ENCODE assay signal across 9 cellular contexts in genomic region chr7:7765422-7765821, GRCh38. TPM values are rescaled to one million over a fixed set of nuclear protein-coding genes. Genes with fewer than 3 reads are reported as not detected.
DNase-seq lines count a peak whose midpoint lies in the region; ATAC-seq and TF ChIP-seq lines count a peak whose summit lies in the region.
"Had no signal": no experiment of that assay in that cellular context is flagged by ENCODE, and none has a peak within 500 bp of the region (broad histone marks: within the 10 kb centered on the region; RNA-seq: fewer than 3 reads in every experiment).

No MANE protein-coding gene starts in this region.

- H3K4me1 ChIP-seq in testis: no peaks in the 10 kb centered on the region

- H3K27ac ChIP-seq in epithelial cell of prostate: peak overlapping the region; percentile 51
- H3K27ac ChIP-seq in testis: no peak overlapping the region
- no peak overlapping the region for H3K27ac ChIP-seq in caudate nucleus (ENCODE audit: low read depth, low read length)

- no peak overlapping the region for H3K4me3 ChIP-seq in testis

- no peak for TF ChIP-seq CTCF in testis (IDR thresholded peaks at IDR 0.05)

- H3K27me3 ChIP-seq in testis: no peaks in the 10 kb centered on the region

- no peak for TF ChIP-seq POLR2A in testis (IDR thresholded peaks at IDR 0.05)

- no peaks in the 10 kb centered on the region for H3K36me3 ChIP-seq in testis (ENCODE audit: low read depth, missing control alignments)

- peak; percentile 74 for DNase-seq in epithelial cell of prostate (ENCODE audit: low read depth, low spot score)
- DNase-seq in NCI-H82 (lab: John Stamatoyannopoulos, UW): no peak
- DNase-seq in testis: no peak
- DNase-seq in caudate nucleus (lab: John Stamatoyannopoulos, UW): no peak
- DNase-seq in central memory CD4-positive, alpha-beta T cell: no peak
- DNase-seq: NCI-H1105 had no signal

- H3K9me3 ChIP-seq in testis: no peaks in the 10 kb centered on the region

- ATAC-seq in GM18517 (IDR thresholded peaks at IDR 0.05; ENCODE audit: unreplicated experiment): peak; percentile 65
- peak; percentile 46 for ATAC-seq in GM21576 (IDR thresholded peaks at IDR 0.05; ENCODE audit: unreplicated experiment)
- ATAC-seq in HG03159 (IDR thresholded peaks at IDR 0.05; ENCODE audit: unreplicated experiment): peak; percentile 77

- intact Hi-C loops in testis (cut with DNase I; ENCODE audit: low total_unique reads): no loop called here

RNA-seq across cellular contexts. Expression of gene RPA3, which starts 47.0 kb away (rescaled TPM):
- 10 to 100 TPM; 25.8 to 40.6 TPM for total RNA-seq in testis
- 48.7 TPM for polyA plus RNA-seq in testis (ENCODE audit: insufficient read depth, low read depth, low replicate concordance)
